8 cellular contexts compared by ENCODE assay signal in the genomic region with DNA sequence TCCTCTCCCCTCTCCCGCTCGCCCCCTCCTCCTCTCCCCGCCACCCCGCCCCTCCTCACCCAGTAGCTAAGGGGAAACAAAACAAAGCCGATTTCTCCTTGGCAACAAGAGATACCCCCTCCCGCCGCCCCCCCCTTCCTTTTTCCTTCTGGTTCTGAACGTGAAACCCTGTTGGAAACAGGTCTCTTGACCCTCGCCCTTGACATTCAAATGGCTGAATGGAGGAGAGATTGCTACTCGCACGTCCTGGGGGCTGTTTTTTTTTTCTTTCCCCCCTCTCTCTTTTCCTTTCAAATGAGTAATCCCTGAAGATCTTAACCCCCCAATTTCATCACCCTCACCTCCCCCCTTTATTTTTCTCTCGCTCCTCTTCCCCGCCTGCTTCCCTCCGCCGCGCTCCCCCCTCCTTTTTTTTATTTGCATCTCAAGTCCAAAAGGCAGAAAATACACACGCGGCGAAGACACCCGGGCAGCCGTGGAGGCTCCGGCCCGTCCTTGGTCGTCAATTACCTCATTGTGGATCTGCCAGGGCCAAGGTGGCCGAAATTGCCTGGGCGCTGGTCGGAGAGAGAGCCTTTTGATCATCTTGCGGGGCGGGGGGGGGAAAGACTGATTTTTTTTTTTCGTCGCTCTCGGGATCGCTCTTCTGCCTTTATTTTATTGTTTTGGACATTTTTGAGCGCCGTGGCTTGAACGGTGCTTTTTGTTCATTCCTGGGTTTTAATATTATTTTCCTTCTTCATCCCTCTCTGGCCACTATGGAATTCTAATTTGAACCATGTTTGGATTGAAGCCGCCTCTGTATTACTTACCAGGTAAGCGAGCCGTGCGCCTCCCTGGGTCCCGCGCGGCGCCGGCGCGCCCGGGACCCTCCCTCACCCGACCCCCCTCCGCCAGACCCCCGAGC. TPM values are rescaled to one million over a fixed set of nuclear protein-coding genes. Genes with fewer than 3 reads are reported as not detected.
A peak's percentile ranks its signal among the peaks of the same experiment; 100 is the strongest.
DNase-seq lines count a peak whose midpoint lies in the region; ATAC-seq and TF ChIP-seq lines count a peak whose summit lies in the region.

No MANE protein-coding gene starts in this region.

- no peak for TF ChIP-seq EP300 in upper lobe of left lung (IDR thresholded peaks at IDR 0.05)

- DNase-seq in DMS79 (lab: John Stamatoyannopoulos, UW) = peak; percentile 46
- peak; percentile 43 for DNase-seq in SHP77 treated with DMSO at 0.1 percent for 48 hours (lab: John Stamatoyannopoulos, UW)
- no peak for DNase-seq in coronary artery (ENCODE audit: low spot score)
- DNase-seq in lung microvascular endothelial cell (ENCODE audit: low read depth in 2 of 2) = peak; percentile 44 to 65
- peak; percentile 60 to 71 for DNase-seq in upper lobe of left lung

- no peak for TF ChIP-seq CTCF in coronary artery (IDR thresholded peaks at IDR 0.05)
- TF ChIP-seq CTCF in upper lobe of left lung (IDR thresholded peaks at IDR 0.05) = no peak

- H3K27me3 ChIP-seq in HUES48 (ENCODE audit: control insufficient read depth, insufficient read depth, low read length) = peaks cover 7% of the 10 kb centered on the region; the same call in 1 of the 2 replicates
- no peaks in the 10 kb centered on the region for H3K27me3 ChIP-seq in upper lobe of left lung

- peak overlapping the region; percentile 43; the same call in 1 of the 2 replicates for H3K9ac ChIP-seq in HUES48 (ENCODE audit: low read depth, low read length)

- ATAC-seq in upper lobe of left lung (ENCODE audit: low FRiP score in 2 of 2) (peak in 1 of 2 donors; percentile 3), GM18861 (IDR thresholded peaks at IDR 0.05; ENCODE audit: unreplicated experiment) (no peak), GM21526 (IDR thresholded peaks at IDR 0.05; ENCODE audit: low FRiP score, unreplicated experiment) (no peak)

- H3K4me1 ChIP-seq in HUES48 (ENCODE audit: control insufficient read depth, insufficient read depth, low read length) (peaks cover 43% of the 10 kb centered on the region), upper lobe of left lung (peaks cover 41 to 68% (median 52%) of the 10 kb centered on the region in 4 donors)

- H3K9me3 ChIP-seq in HUES48 (ENCODE audit: control insufficient read depth, insufficient read depth, low read length) = no peaks in the 10 kb centered on the region
- no peaks in the 10 kb centered on the region for H3K9me3 ChIP-seq in upper lobe of left lung

- peak overlapping the region; percentile 76 for H3K4me3 ChIP-seq in HUES48 (ENCODE audit: low read depth, low read length)
- H3K4me3 ChIP-seq in coronary artery = peak overlapping the region; percentile 94
- H3K4me3 ChIP-seq in upper lobe of left lung = peak overlapping the region; percentile 74 to 90 (median 86)

- H3K27ac ChIP-seq in HUES48 (ENCODE audit: low read depth, low read length) (peak overlapping the region; percentile 83), coronary artery (peak overlapping the region; percentile 61 to 97), upper lobe of left lung (peak overlapping the region; percentile 89 to 96 (median 94))

- 1% methylated on average over 47 to 49 of the region's 51 CpGs for WGBS in upper lobe of left lung, 2 donors

- H3K36me3 ChIP-seq in HUES48 (ENCODE audit: control insufficient read depth, insufficient read depth, low read length) = no peaks in the 10 kb centered on the region
- H3K36me3 ChIP-seq in upper lobe of left lung = no peaks in the 10 kb centered on the region

- no peak for TF ChIP-seq POLR2A in upper lobe of left lung (IDR thresholded peaks at IDR 0.05)

RNA-seq across cellular contexts. Expression of a gene that starts 57.3 kb away (rescaled TPM):
- total RNA-seq in lung microvascular endothelial cell = 6.5 and 12.1 TPM in 2 replicates
- 100 to 1,000 TPM in 2 of 6 donors, 10 to 100 TPM in 4; 80.2 to 332 (median 90.8) TPM for total RNA-seq in upper lobe of left lung
